In genomic region chr3:23950303-23950702, GRCh38 we compare ENCODE assay signal across 9 cellular contexts. TPM values are rescaled to one million over a fixed set of nuclear protein-coding genes. Genes with fewer than 3 reads are reported as not detected.
DNase-seq lines count a peak whose midpoint lies in the region; ATAC-seq and TF ChIP-seq lines count a peak whose summit lies in the region.
"Had no signal": no experiment of that assay in that cellular context is flagged by ENCODE, and none has a peak within 500 bp of the region (broad histone marks: within the 10 kb centered on the region; RNA-seq: fewer than 3 reads in every experiment).

No MANE protein-coding gene starts in this region.

- peaks cover 4 to 9% (median 5%) of the 10 kb centered on the region in 3 donors for H3K36me3 Mint-ChIP-seq in immature natural killer cell

- peaks cover 56% of the 10 kb centered on the region for H3K4me1 ChIP-seq in BLaER1
- H3K4me1 ChIP-seq in MM.1S (ENCODE audit: low read length) = peaks cover 16% of the 10 kb centered on the region

- peaks cover 91% of the 10 kb centered on the region for H4K20me1 ChIP-seq in BLaER1
- no peaks in the 10 kb centered on the region for H4K20me1 ChIP-seq in MM.1S (ENCODE audit: insufficient read depth, low read length)

- peaks cover 90% of the 10 kb centered on the region for H3K79me2 ChIP-seq in MM.1S (ENCODE audit: low read length)

- peaks cover 8 to 36% (median 25%) of the 10 kb centered on the region in 3 donors for H3K27me3 Mint-ChIP-seq in immature natural killer cell (ENCODE audit: low read depth in 3 of 3)

- H3K9ac ChIP-seq in BLaER1 (no peak overlapping the region), MM.1S (ENCODE audit: low read length) (peak overlapping the region; percentile 40; the same call in 1 of the 2 replicates)

- H3K36me3 ChIP-seq in BLaER1 (no peaks in the 10 kb centered on the region), MM.1S (replicated peaks; ENCODE audit: insufficient read depth, low read length) (no peaks in the 10 kb centered on the region)

- H3K4me3 ChIP-seq in BLaER1 = no peak overlapping the region
- peak overlapping the region; percentile 55 for H3K4me3 ChIP-seq in MM.1S (ENCODE audit: low read length)

- peaks cover 63 to 83% of the 10 kb centered on the region in 2 donors for H3K4me1 Mint-ChIP-seq in immature natural killer cell

- H3K4me3 Mint-ChIP-seq in immature natural killer cell = peak overlapping the region; percentile 52 to 84 (median 74)

- H3K9me3 Mint-ChIP-seq in immature natural killer cell = no peaks in the 10 kb centered on the region

- DNase-seq in MM.1S (peak; percentile 67), immature natural killer cell (no peak), middle frontal gyrus (ENCODE audit: extremely low spot score, low spot score) (no peak), GM10266 (ENCODE audit: extremely low spot score) (no peak), EL (no peak)
- DNase-seq: stimulated activated CD4-positive, alpha-beta T cell treated with anti-CD3 and anti-CD28 coated beads, Interleukin-4, amount 100 ng/mL, for 24 hours had no signal

- peak; percentile 37 for ATAC-seq in GM19467 (IDR thresholded peaks at IDR 0.05; ENCODE audit: unreplicated experiment)
- ATAC-seq in GM18867 (IDR thresholded peaks at IDR 0.05; ENCODE audit: unreplicated experiment) = no peak

- no peaks in the 10 kb centered on the region for H3K9me3 ChIP-seq in BLaER1
- no peaks in the 10 kb centered on the region for H3K9me3 ChIP-seq in MM.1S (replicated peaks; ENCODE audit: insufficient read depth, low read length)

- H3K27ac ChIP-seq in BLaER1 (no peak overlapping the region), MM.1S (ENCODE audit: low read length) (peak overlapping the region; percentile 61; the same call in 1 of the 2 replicates)

- H3K9me2 ChIP-seq in MM.1S (replicated peaks; ENCODE audit: insufficient read depth, low read length) = no peaks in the 10 kb centered on the region

- TF ChIP-seq CTCF in MM.1S (IDR thresholded peaks at IDR 0.05; ENCODE audit: low read length) = no peak
- no peak for TF ChIP-seq CTCF in GM10266 (IDR thresholded peaks at IDR 0.05; ENCODE audit: control insufficient read depth, insufficient read depth, low read depth, missing control alignments)

- peak overlapping the region; percentile 40 for H3K4me2 ChIP-seq in BLaER1
- peak overlapping the region; percentile 66 for H3K4me2 ChIP-seq in MM.1S (ENCODE audit: low read depth, low read length)

- peaks cover 14% of the 10 kb centered on the region; the same call in 1 of the 2 replicates for H3F3A ChIP-seq in MM.1S (ENCODE audit: insufficient read depth, low read length)

- peak overlapping the region; percentile 2; the same call in 1 of the 2 replicates for H2AFZ ChIP-seq in MM.1S (ENCODE audit: low read length)

- H3K27ac Mint-ChIP-seq in immature natural killer cell = peak overlapping the region; percentile 60 to 85 (median 76)

- no peaks in the 10 kb centered on the region for H3K27me3 ChIP-seq in BLaER1
- no peaks in the 10 kb centered on the region for H3K27me3 ChIP-seq in MM.1S (replicated peaks; ENCODE audit: insufficient read depth, low read length)

RNA-seq across cellular contexts. Expression of gene NR1D2, which starts 5.2 kb away (rescaled TPM):
- 10 to 100 TPM; 15.5 to 24.4 (median 16.2) TPM for polyA plus RNA-seq in immature natural killer cell

RNA-seq across cellular contexts. Expression of gene RPL15, which starts 33.4 kb away (rescaled TPM):
- polyA plus RNA-seq in immature natural killer cell = 1,000 to 10,000 TPM; 2,712 to 5,031 (median 2,871) TPM

RNA-seq across cellular contexts. Expression of gene NKIRAS1, which starts 33.5 kb away (rescaled TPM):
- 1 to 10 TPM; 2.1 to 4.7 (median 4.0) TPM for polyA plus RNA-seq in immature natural killer cell
